Comparison of ENCODE assay signal across 32 cellular contexts in genomic region chr15:71697999-71698398, GRCh38.
"Had no signal": no experiment of that assay in that cellular context is flagged by ENCODE, and none has a peak within 500 bp of the region (broad histone marks: within the 10 kb centered on the region; RNA-seq: fewer than 3 reads in every experiment).

No MANE protein-coding gene starts in this region.

- H3K4me3 ChIP-seq: adrenal gland, body of pancreas, breast epithelium, Peyer's patch, SK-N-MC had no signal

- H3K27me3 ChIP-seq: adrenal gland, body of pancreas, breast epithelium, Peyer's patch had no signal

- H3K27ac ChIP-seq: adrenal gland, body of pancreas, breast epithelium, Peyer's patch, SK-N-MC, VCaP had no signal

- H3K4me1 ChIP-seq: adrenal gland, body of pancreas, breast epithelium, Peyer's patch had no signal

- ATAC-seq: activated naive CD4-positive, alpha-beta T cell treated with anti-CD3 and anti-CD28 coated beads, Interleukin-2, amount 50 U/mL, for 72 hours; activated T-cell treated with anti-CD3 and anti-CD28 coated beads, Interleukin-2, amount 50 U/mL, for 4 hours; body of pancreas; HepG2; PC-3 had no signal

- DNase-seq: activated B cell treated with CpG ODN at 0.5 μM for 24 hours; activated CD4-positive, alpha-beta memory T cell treated with anti-CD3 and anti-CD28 coated beads for 36 hours; activated CD4-positive, alpha-beta T cell treated with anti-CD3 and anti-CD28 coated beads for 4 hours; activated CD4-positive, alpha-beta T cell treated with anti-CD3 and anti-CD28 coated beads, Interleukin-2, amount 50 U/mL, for 1 hour; activated CD4-positive, CD25-positive, alpha-beta regulatory T cell treated with anti-CD3 and anti-CD28 coated beads, Interleukin-2, amount 50 U/mL, for 72 hours; activated CD8-positive, alpha-beta memory T cell treated with anti-CD3 and anti-CD28 coated beads, Interleukin-2, amount 50 U/mL, for 4 hours; activated gamma-delta T cell treated with Interleukin-2 at 50 U/mL for 16 hours; activated naive CD4-positive, alpha-beta T cell treated with anti-CD3 and anti-CD28 coated beads for 36 hours; activated T-cell treated with anti-CD3 and anti-CD28 coated beads for 4 hours; activated T-cell treated with anti-CD3 and anti-CD28 coated beads, Interleukin-2, amount 50 U/mL, for 4 hours; adrenal gland; body of pancreas; Karpas-422; KBM-7; NCI-H1105 treated with DMSO at 0.1 percent for 48 hours; NCI-H1436; NCI-H1694; NCI-H1930; NCI-H2081 treated with DMSO at 0.1 percent for 48 hours; NCI-H2171 treated with DMSO at 0.1 percent for 48 hours; NCI-H2227 treated with DMSO at 0.1 percent for 48 hours; NCI-H524 treated with DMSO at 0.1 percent for 48 hours; NCI-H82; NK-92 treated with Interleukin-12 subunit alpha and Interleukin-12 subunit beta, amount 100 ng/mL, for 24 hours; PC-3; Peyer's patch; RPMI8226 had no signal

- H3K9me3 ChIP-seq: adrenal gland, body of pancreas, breast epithelium, Peyer's patch had no signal

- H3K36me3 ChIP-seq: adrenal gland, breast epithelium, Peyer's patch had no signal
